ENCODE assay signal across 9 cellular contexts in the genomic region with DNA sequence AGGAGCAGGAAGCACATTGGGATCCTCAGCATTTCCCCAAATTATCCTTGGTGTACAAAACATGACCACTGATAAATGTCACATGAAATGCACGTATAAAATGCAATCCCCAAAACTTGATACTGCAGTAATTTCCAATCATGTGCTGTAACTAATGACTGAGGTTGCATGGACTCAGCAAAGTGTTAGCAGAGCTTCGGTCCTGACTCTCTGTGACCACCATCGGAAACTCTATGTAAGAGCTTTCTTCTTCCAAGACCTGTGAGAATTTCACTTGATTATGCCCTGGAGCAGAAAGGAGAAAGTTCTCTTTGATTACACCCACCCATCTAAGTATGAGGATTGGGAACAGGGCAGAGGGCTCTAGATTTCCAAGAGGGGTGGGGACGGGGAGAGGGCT. TPM values are rescaled to one million over a fixed set of nuclear protein-coding genes. Genes with fewer than 3 reads are reported as not detected.
DNase-seq lines count a peak whose midpoint lies in the region; ATAC-seq and TF ChIP-seq lines count a peak whose summit lies in the region.
"Had no signal": no experiment of that assay in that cellular context is flagged by ENCODE, and none has a peak within 500 bp of the region (broad histone marks: within the 10 kb centered on the region; RNA-seq: fewer than 3 reads in every experiment).

No MANE protein-coding gene starts in this region.

- peak overlapping the region; percentile 99 for H3K4me3 Mint-ChIP-seq in activated naive CD4-positive, alpha-beta T cell treated with anti-CD3 and anti-CD28 coated beads, Interleukin-2, amount 50 U/mL, for 24 hours
- peak overlapping the region; percentile 99 for H3K4me3 Mint-ChIP-seq in T-helper 2 cell treated with Interferon-gamma antibody and Interleukin-4, amounts not matched to agents 5 μg/mL and 100 μg/mL, for 36 hours

- H3K4me1 ChIP-seq in thymus (ENCODE audit: control insufficient read depth, insufficient read depth, low read length) = peaks cover 7% of the 10 kb centered on the region

- peaks cover 5% of the 10 kb centered on the region for H3K36me3 ChIP-seq in thymus (ENCODE audit: control insufficient read depth, insufficient read depth)

- H3K27me3 ChIP-seq in thymus (ENCODE audit: control insufficient read depth, insufficient read depth) = no peaks in the 10 kb centered on the region

- no peaks in the 10 kb centered on the region for H3K9me3 Mint-ChIP-seq in activated naive CD4-positive, alpha-beta T cell treated with anti-CD3 and anti-CD28 coated beads, Interleukin-2, amount 50 U/mL, for 24 hours
- no peaks in the 10 kb centered on the region for H3K9me3 Mint-ChIP-seq in T-helper 2 cell treated with Interferon-gamma antibody and Interleukin-4, amounts not matched to agents 5 μg/mL and 100 μg/mL, for 36 hours

- H3K27ac ChIP-seq in thymus (ENCODE audit: low read depth) = peak overlapping the region; percentile 91

- peaks cover 23% of the 10 kb centered on the region for H3K36me3 Mint-ChIP-seq in activated naive CD4-positive, alpha-beta T cell treated with anti-CD3 and anti-CD28 coated beads, Interleukin-2, amount 50 U/mL, for 24 hours
- H3K36me3 Mint-ChIP-seq in T-helper 2 cell treated with Interferon-gamma antibody and Interleukin-4, amounts not matched to agents 5 μg/mL and 100 μg/mL, for 36 hours (ENCODE audit: low read depth) = peaks cover 42% of the 10 kb centered on the region

- no peak for DNase-seq in activated naive CD4-positive, alpha-beta T cell treated with Interleukin-2 at 50 U/mL for 16 hours
- DNase-seq in T-helper 2 cell treated with Interferon-gamma antibody and Interleukin-4, amounts not matched to agents 5 μg/mL and 100 μg/mL, for 36 hours (ENCODE audit: low spot score) = no peak
- DNase-seq in lower leg skin (ENCODE audit: low spot score in 2 of 2) = no peak
- no peak for DNase-seq in GF-D8 (lab: John Stamatoyannopoulos, UW)
- no peak for DNase-seq in KG1 (lab: John Stamatoyannopoulos, UW)

- TF ChIP-seq POLR2A in lower leg skin (IDR thresholded peaks at IDR 0.05) = no peak

- no peak for TF ChIP-seq CTCF in lower leg skin (IDR thresholded peaks at IDR 0.05)

- no peaks in the 10 kb centered on the region for H3K9me3 ChIP-seq in thymus (ENCODE audit: control insufficient read depth)

- no peaks in the 10 kb centered on the region for H3K27me3 Mint-ChIP-seq in activated naive CD4-positive, alpha-beta T cell treated with anti-CD3 and anti-CD28 coated beads, Interleukin-2, amount 50 U/mL, for 24 hours
- no peaks in the 10 kb centered on the region for H3K27me3 Mint-ChIP-seq in T-helper 2 cell treated with Interferon-gamma antibody and Interleukin-4, amounts not matched to agents 5 μg/mL and 100 μg/mL, for 36 hours (ENCODE audit: low read depth)

- WGBS in lower leg skin, 2 donors = 61 to 78% methylated on average over 4 of the region's 4 CpGs
- WGBS in thymus = 5% methylated on average over 4 of the region's 4 CpGs

- peaks cover 58% of the 10 kb centered on the region for H3K4me1 Mint-ChIP-seq in activated naive CD4-positive, alpha-beta T cell treated with anti-CD3 and anti-CD28 coated beads, Interleukin-2, amount 50 U/mL, for 24 hours
- peaks cover 33% of the 10 kb centered on the region for H3K4me1 Mint-ChIP-seq in T-helper 2 cell treated with Interferon-gamma antibody and Interleukin-4, amounts not matched to agents 5 μg/mL and 100 μg/mL, for 36 hours (ENCODE audit: low read depth)

- H3K4me3 ChIP-seq in lower leg skin (ENCODE audit: low read depth, poor library complexity, severe bottlenecking) = peak overlapping the region; percentile 16
- peak overlapping the region; percentile 78 for H3K4me3 ChIP-seq in thymus (ENCODE audit: low read length)

- ATAC-seq in HG02981 (IDR thresholded peaks at IDR 0.05; ENCODE audit: unreplicated experiment) = no peak

- intact Hi-C loops in lower leg skin (cut with DNase I; ENCODE audit: low total_unique reads) = no loop called here

- H3K27ac Mint-ChIP-seq in activated naive CD4-positive, alpha-beta T cell treated with anti-CD3 and anti-CD28 coated beads, Interleukin-2, amount 50 U/mL, for 24 hours = peak overlapping the region; percentile 99
- H3K27ac Mint-ChIP-seq in T-helper 2 cell treated with Interferon-gamma antibody and Interleukin-4, amounts not matched to agents 5 μg/mL and 100 μg/mL, for 36 hours = peak overlapping the region; percentile 97

RNA-seq across cellular contexts. Expression of a gene that starts 0.9 kb away (rescaled TPM):
- total RNA-seq in lower leg skin = 10 to 100 TPM in 2 of 4 donors, 1 to 10 TPM in 2; 4.7 to 12.7 (median 8.8) TPM
- 262 TPM for polyA plus RNA-seq in thymus
- total RNA-seq: pulmonary artery endothelial cell had no signal
